10 cellular contexts compared by ENCODE assay signal in the genomic region with DNA sequence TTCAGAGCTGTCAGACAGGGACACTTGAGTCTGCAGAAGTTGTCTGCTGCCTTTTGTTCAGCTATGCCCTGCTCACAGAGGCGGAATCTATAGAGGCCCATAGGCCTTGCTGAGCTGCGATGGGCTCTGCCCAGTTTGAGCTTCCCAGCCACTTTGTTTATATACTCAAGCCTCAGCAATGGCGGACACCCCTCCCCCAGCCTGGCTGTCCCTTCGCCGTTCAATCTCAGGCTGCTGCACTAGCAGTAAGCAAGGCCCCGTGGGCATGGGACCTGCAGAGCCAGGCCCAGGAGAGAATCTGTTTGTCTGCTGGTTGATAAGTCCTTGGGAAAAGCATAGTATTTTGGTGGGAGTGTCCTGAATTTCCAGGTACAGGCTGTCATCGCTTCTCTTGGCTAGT. TPM values are rescaled to one million over a fixed set of nuclear protein-coding genes. Genes with fewer than 3 reads are reported as not detected.
"Had no signal": no experiment of that assay in that cellular context is flagged by ENCODE, and none has a peak within 500 bp of the region (broad histone marks: within the 10 kb centered on the region; RNA-seq: fewer than 3 reads in every experiment).

No MANE protein-coding gene starts in this region.

- H3K9me3 ChIP-seq: HAP-1 had no signal

- H3K4me3 ChIP-seq: HAP-1 had no signal

- H3K27ac ChIP-seq: HL-60 had no signal

- H3K4me1 ChIP-seq: HAP-1 had no signal

- ATAC-seq: HCT116, HepG2 had no signal

- DNase-seq: GOT3, H7, HFFc6, KBM-7 had no signal

- H3K36me3 ChIP-seq: HAP-1 had no signal

RNA-seq across cellular contexts. Expression of gene OR6M1, which starts 23.6 kb away (rescaled TPM):
- total RNA-seq: H4, H7, HepG2, HFFc6, HT1080 had no signal

RNA-seq across cellular contexts. Expression of gene TMEM225, which starts 55.7 kb away (rescaled TPM):
- total RNA-seq: H4, H7, HepG2, HFFc6, HT1080 had no signal
